16 cellular contexts compared by ENCODE assay signal in the genomic region with DNA sequence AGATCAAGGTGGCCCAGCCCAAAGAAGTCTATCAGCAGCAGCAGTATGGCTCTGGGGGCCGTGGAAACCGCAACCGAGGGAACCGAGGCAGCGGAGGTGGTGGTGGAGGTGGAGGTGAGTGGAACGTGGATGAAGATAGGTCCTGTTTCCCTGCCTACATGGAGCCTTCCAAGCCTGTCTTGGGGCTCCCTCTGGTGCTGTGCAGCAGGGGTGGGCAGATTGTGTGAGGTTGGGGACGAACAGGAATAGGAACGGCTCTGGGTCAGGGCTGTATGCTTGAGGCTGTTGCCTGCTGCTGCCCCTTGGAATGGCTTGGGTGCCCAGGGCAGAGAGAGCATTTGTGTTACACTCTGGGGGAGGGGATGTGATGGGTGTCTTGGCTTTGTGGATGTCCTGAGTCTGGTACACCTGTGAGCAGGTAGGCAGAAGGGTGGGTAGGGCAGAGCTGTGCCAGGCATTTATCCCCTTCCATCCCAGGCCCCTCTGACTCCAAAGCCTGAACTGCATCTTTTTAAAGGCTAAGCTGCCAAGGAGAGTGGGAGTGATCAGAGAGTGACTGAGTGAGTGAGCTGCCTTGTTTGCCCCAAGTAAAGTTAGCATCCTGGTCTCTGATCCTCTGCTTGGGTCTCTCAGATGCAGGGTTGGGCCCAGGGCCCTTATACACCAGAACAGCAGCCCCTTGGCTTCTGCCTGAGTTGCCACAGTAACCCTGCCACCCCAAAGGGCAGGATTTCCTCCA. TPM values are rescaled to one million over a fixed set of nuclear protein-coding genes. Genes with fewer than 3 reads are reported as not detected.
A peak's percentile ranks its signal among the peaks of the same experiment; 100 is the strongest.
DNase-seq lines count a peak whose midpoint lies in the region; ATAC-seq, FAIRE-seq and TF ChIP-seq lines count a peak whose summit lies in the region.
"Had no signal": no experiment of that assay in that cellular context is flagged by ENCODE, and none has a peak within 500 bp of the region (broad histone marks: within the 10 kb centered on the region; RNA-seq: fewer than 3 reads in every experiment).

No MANE protein-coding gene starts in this region.

- dilution Hi-C loops in endothelial cell of umbilical vein (cut with MboI; ENCODE audit: extremely low pct_ligation_motif_present, low sequenced_read_pairs), result no loop called here

- no peak overlapping the region for H2AFZ ChIP-seq in endothelial cell of umbilical vein (ENCODE audit: low read depth, low read length)

- TF ChIP-seq CTCF in endothelial cell of umbilical vein (IDR thresholded peaks at IDR 0.05; ENCODE audit: extremely low read depth in 1 of 2, insufficient read depth in 1 of 2, low read depth in 1 of 2, low read length in 2 of 2), result no peak
- no peak for TF ChIP-seq CTCF in transverse colon (IDR thresholded peaks at IDR 0.05)
- TF ChIP-seq CTCF in tibial nerve (IDR thresholded peaks at IDR 0.05), result no peak

- peaks cover 19% of the 10 kb centered on the region for H3K4me1 ChIP-seq in endothelial cell of umbilical vein (ENCODE audit: control insufficient read depth, extremely low read depth, insufficient read depth, low read length)
- peaks cover 42 to 82% (median 67%) of the 10 kb centered on the region in 4 donors for H3K4me1 ChIP-seq in transverse colon
- H3K4me1 ChIP-seq in tibial nerve, result peaks cover 0 to 41% (median 20%) of the 10 kb centered on the region in 4 donors

- peak overlapping the region; percentile 72 for H3K27ac Mint-ChIP-seq in activated naive CD4-positive, alpha-beta T cell treated with anti-CD3 and anti-CD28 coated beads, Interleukin-2, amount 50 U/mL, for 24 hours
- peak overlapping the region; percentile 47 for H3K27ac Mint-ChIP-seq in T-helper 17 cell

- H3K4me3 ChIP-seq in endothelial cell of umbilical vein (replicated peaks in 1 of 3; ENCODE audit: insufficient read depth in 1 of 3, low read depth in 1 of 3, low read length in 3 of 3) (no peak overlapping the region), transverse colon (no peak overlapping the region), tibial nerve (no peak overlapping the region)
- H3K4me3 ChIP-seq: ascending aorta, lower lobe of right lung, thoracic aorta had no signal

- H3K9me3 ChIP-seq in T-helper 17 cell (ENCODE audit: control insufficient read depth, low read length, poor library complexity, severe bottlenecking), result no peaks in the 10 kb centered on the region
- no peaks in the 10 kb centered on the region for H3K9me3 ChIP-seq in endothelial cell of umbilical vein (replicated peaks; ENCODE audit: control insufficient read depth, insufficient read depth, low read length)
- no peaks in the 10 kb centered on the region for H3K9me3 ChIP-seq in transverse colon
- no peaks in the 10 kb centered on the region for H3K9me3 ChIP-seq in tibial nerve
- H3K9me3 ChIP-seq: ascending aorta, lower lobe of right lung, thoracic aorta had no signal

- POLR2A ChIA-PET in endothelial cell of umbilical vein (lab: Charles Lee), result no interaction called here

- peaks cover 52% of the 10 kb centered on the region for H3K4me1 Mint-ChIP-seq in activated naive CD4-positive, alpha-beta T cell treated with anti-CD3 and anti-CD28 coated beads, Interleukin-2, amount 50 U/mL, for 24 hours
- peaks cover 37% of the 10 kb centered on the region for H3K4me1 Mint-ChIP-seq in T-helper 17 cell

- CTCF ChIA-PET in endothelial cell of umbilical vein (lab: Charles Lee), result no interaction called here

- in situ Hi-C loops in transverse colon (cut with MboI; ENCODE audit: low pct_ligation_motif_present in 1 of 4, low pct_unique_long_range_greater_than_20kb in 1 of 4, low sequenced_read_pairs in 3 of 4), result no loop called here

- TF ChIP-seq POLR2A in endothelial cell of umbilical vein (IDR thresholded peaks at IDR 0.05; ENCODE audit: low read depth, low read length) (peak; percentile 50), transverse colon (IDR thresholded peaks at IDR 0.05) (no peak), tibial nerve (IDR thresholded peaks at IDR 0.05) (no peak)

- H3K79me2 ChIP-seq in endothelial cell of umbilical vein (ENCODE audit: control insufficient read depth, insufficient read depth, low read length), result peaks cover 51% of the 10 kb centered on the region

- H3K27me3 ChIP-seq in endothelial cell of umbilical vein (ENCODE audit: control insufficient read depth in 2 of 2, insufficient read depth in 2 of 2, low read length in 2 of 2), result no peaks in the 10 kb centered on the region
- no peaks in the 10 kb centered on the region for H3K27me3 ChIP-seq in transverse colon
- H3K27me3 ChIP-seq in tibial nerve, result no peaks in the 10 kb centered on the region
- H3K27me3 ChIP-seq: ascending aorta had no signal

- no peak overlapping the region for H3K27ac ChIP-seq in endothelial cell of umbilical vein (ENCODE audit: insufficient read depth, low read depth, low read length)
- H3K27ac ChIP-seq in transverse colon, result peak overlapping the region; percentile 99
- H3K27ac ChIP-seq in tibial nerve, result no peak overlapping the region
- H3K27ac ChIP-seq: ascending aorta, lower lobe of right lung, thoracic aorta had no signal

- no peak overlapping the region for H3K9ac ChIP-seq in endothelial cell of umbilical vein (replicated peaks; ENCODE audit: extremely low read depth, insufficient read depth, low read length)

- H3K4me2 ChIP-seq in endothelial cell of umbilical vein (ENCODE audit: insufficient read depth, low read length), result no peak overlapping the region

- no peaks in the 10 kb centered on the region for H3K9me3 Mint-ChIP-seq in activated naive CD4-positive, alpha-beta T cell treated with anti-CD3 and anti-CD28 coated beads, Interleukin-2, amount 50 U/mL, for 24 hours

- WGBS in transverse colon (ENCODE audit: low coverage in 1 of 2), 2 donors, result 65 to 83% methylated on average over 7 to 8 of the region's 8 CpGs
- WGBS in tibial nerve, 2 donors, result 74 to 84% methylated on average over 8 of the region's 8 CpGs

- no TSS peak for BruUV-seq in endothelial cell of umbilical vein (replicated peaks; lab: Mats Ljungman, UMichigan)

- no peak for TF ChIP-seq EP300 in transverse colon (IDR thresholded peaks at IDR 0.05; ENCODE audit: low read depth)
- no peak for TF ChIP-seq EP300 in tibial nerve (IDR thresholded peaks at IDR 0.05)

- DNase-seq in activated naive CD4-positive, alpha-beta T cell treated with anti-CD3 and anti-CD28 coated beads, Interleukin-2, amount 50 U/mL, for 16 hours, result no peak
- DNase-seq in T-helper 17 cell, result no peak
- no peak for DNase-seq in endothelial cell of umbilical vein (ENCODE audit: low read depth, low spot score)
- no peak for DNase-seq in transverse colon
- DNase-seq in tibial nerve (ENCODE audit: low spot score in 2 of 2), result no peak
- DNase-seq: dermis blood vessel endothelial cell, lower lobe of right lung, NCI-H2081, T-helper 9 cell had no signal

- H3K36me3 Mint-ChIP-seq in activated naive CD4-positive, alpha-beta T cell treated with anti-CD3 and anti-CD28 coated beads, Interleukin-2, amount 50 U/mL, for 24 hours, result peaks cover 25% of the 10 kb centered on the region
- peaks cover 10% of the 10 kb centered on the region for H3K36me3 Mint-ChIP-seq in T-helper 17 cell (ENCODE audit: low read depth)

- peaks cover 4% of the 10 kb centered on the region for H4K20me1 ChIP-seq in endothelial cell of umbilical vein (replicated peaks; ENCODE audit: control insufficient read depth, extremely low read depth, insufficient read depth, low read length)

- no peaks in the 10 kb centered on the region for H3K9me1 ChIP-seq in endothelial cell of umbilical vein (replicated peaks; ENCODE audit: control insufficient read depth, extremely low read depth, insufficient read depth, low read length)

- no peaks in the 10 kb centered on the region for H3K27me3 Mint-ChIP-seq in activated naive CD4-positive, alpha-beta T cell treated with anti-CD3 and anti-CD28 coated beads, Interleukin-2, amount 50 U/mL, for 24 hours
- H3K27me3 Mint-ChIP-seq in T-helper 17 cell, result no peaks in the 10 kb centered on the region

- no peak for FAIRE-seq in endothelial cell of umbilical vein (lab: Jason Lieb, UNC)
- FAIRE-seq: GM19239 had no signal

- ATAC-seq in T-helper 17 cell, result no peak
- no peak for ATAC-seq in GM18873 (IDR thresholded peaks at IDR 0.05; ENCODE audit: low FRiP score, unreplicated experiment)
- ATAC-seq in HG02938 (IDR thresholded peaks at IDR 0.05; ENCODE audit: unreplicated experiment), result no peak
- ATAC-seq: lower lobe of right lung had no signal

- H3K4me3 Mint-ChIP-seq in activated naive CD4-positive, alpha-beta T cell treated with anti-CD3 and anti-CD28 coated beads, Interleukin-2, amount 50 U/mL, for 24 hours, result no peak overlapping the region
- peak overlapping the region; percentile 47 for H3K4me3 Mint-ChIP-seq in T-helper 17 cell

- H3K36me3 ChIP-seq in endothelial cell of umbilical vein (ENCODE audit: control insufficient read depth in 2 of 2, extremely low read depth in 1 of 2, insufficient read depth in 2 of 2, low read length in 2 of 2) (peaks cover 30 to 61% of the 10 kb centered on the region in 2 experiments), transverse colon (peaks cover 0 to 40% (median 23%) of the 10 kb centered on the region in 4 donors), tibial nerve (peaks cover 0 to 79% (median 43%) of the 10 kb centered on the region in 3 donors)

- intact Hi-C loops in endothelial cell of umbilical vein (cut with micrococcal nuclease) (no loop called here), transverse colon (cut with DNase I; ENCODE audit: low total_unique reads) (loop anchor here (10.0 kb wide), 1 partner anchor 795 kb away; no protein-coding TSS in a partner anchor)

RNA-seq across cellular contexts. Expression of a gene that starts 5.2 kb away (rescaled TPM):
- total RNA-seq in T-helper 17 cell, result 10 to 100 TPM; 89.5 to 90.5 TPM
- 309 and 310 TPM in 2 replicates for total RNA-seq in endothelial cell of umbilical vein
- 165 and 207 TPM in 2 replicates for polyA plus RNA-seq in endothelial cell of umbilical vein
- polyA plus RNA-seq in endothelial cell of umbilical vein (2011; cell fraction: cytosol; rRNA removed), result 155 and 191 TPM in 2 replicates
- polyA plus RNA-seq in endothelial cell of umbilical vein (2011; cell fraction: nucleus; rRNA removed), result 103 and 152 TPM in 2 replicates
- polyA plus RNA-seq in endothelial cell of umbilical vein (2012), result 163 and 250 TPM in 2 replicates
- 77.1 and 81.4 TPM in 2 replicates for polyA minus RNA-seq in endothelial cell of umbilical vein
- 90.1 TPM for polyA minus RNA-seq in endothelial cell of umbilical vein (2011; cell fraction: cytosol; rRNA and poly(A)+ RNA removed)
- polyA minus RNA-seq in endothelial cell of umbilical vein (2011; cell fraction: nucleus; rRNA and poly(A)+ RNA removed), result 32.1 and 36.1 TPM in 2 replicates
- total RNA-seq in transverse colon, result 100 to 1,000 TPM; 115 to 199 (median 169) TPM
- 100 to 1,000 TPM in 3 of 4 donors, 10 to 100 TPM in 1; 92.0 to 135 (median 122) TPM for total RNA-seq in tibial nerve

RNA-seq across cellular contexts. Expression of a gene that starts 22.3 kb away (rescaled TPM):
- total RNA-seq in T-helper 17 cell, result not detected
- not detected in 2 replicates for total RNA-seq in endothelial cell of umbilical vein
- not detected in 2 replicates for polyA plus RNA-seq in endothelial cell of umbilical vein
- not detected in 2 replicates for polyA plus RNA-seq in endothelial cell of umbilical vein (2011; cell fraction: cytosol; rRNA removed)
- not detected in 2 replicates for polyA plus RNA-seq in endothelial cell of umbilical vein (2011; cell fraction: nucleus; rRNA removed)
- not detected in 2 replicates for polyA plus RNA-seq in endothelial cell of umbilical vein (2012)
- polyA minus RNA-seq in endothelial cell of umbilical vein, result not detected in 2 replicates
- not detected for polyA minus RNA-seq in endothelial cell of umbilical vein (2011; cell fraction: cytosol; rRNA and poly(A)+ RNA removed)
- not detected in 2 replicates for polyA minus RNA-seq in endothelial cell of umbilical vein (2011; cell fraction: nucleus; rRNA and poly(A)+ RNA removed)
- not detected for total RNA-seq in transverse colon
- not detected for total RNA-seq in tibial nerve
- total RNA-seq: ascending aorta, dermis blood vessel endothelial cell, lower lobe of right lung, osteoblast, thoracic aorta had no signal

RNA-seq across cellular contexts. Expression of a gene that starts 23.1 kb away (rescaled TPM):
- total RNA-seq in T-helper 17 cell, result 100 to 1,000 TPM in 1 of 2 donors, 10 to 100 TPM in 1; 86.9 to 107 TPM
- total RNA-seq in endothelial cell of umbilical vein, result 80.5 and 81.7 TPM in 2 replicates
- polyA plus RNA-seq in endothelial cell of umbilical vein, result 71.7 and 75.8 TPM in 2 replicates
- polyA plus RNA-seq in endothelial cell of umbilical vein (2011; cell fraction: cytosol; rRNA removed), result 31.6 and 41.7 TPM in 2 replicates
- polyA plus RNA-seq in endothelial cell of umbilical vein (2011; cell fraction: nucleus; rRNA removed), result 258 and 286 TPM in 2 replicates
- 24.8 and 26.6 TPM in 2 replicates for polyA plus RNA-seq in endothelial cell of umbilical vein (2012)
- 115 and 128 TPM in 2 replicates for polyA minus RNA-seq in endothelial cell of umbilical vein
- polyA minus RNA-seq in endothelial cell of umbilical vein (2011; cell fraction: cytosol; rRNA and poly(A)+ RNA removed), result 19.8 TPM
- 142 and 159 TPM in 2 replicates for polyA minus RNA-seq in endothelial cell of umbilical vein (2011; cell fraction: nucleus; rRNA and poly(A)+ RNA removed)
- 100 to 1,000 TPM; 124 to 405 (median 197) TPM for total RNA-seq in transverse colon
- 100 to 1,000 TPM in 2 of 4 donors, 10 to 100 TPM in 2; 77.2 to 121 (median 97.1) TPM for total RNA-seq in tibial nerve

RNA-seq across cellular contexts. Expression of a gene that starts 55.8 kb away (rescaled TPM):
- total RNA-seq in T-helper 17 cell (10 to 100 TPM; 62.2 to 62.4 TPM), endothelial cell of umbilical vein (205 and 210 TPM in 2 replicates), transverse colon (100 to 1,000 TPM in 2 of 4 donors, 10 to 100 TPM in 2; 28.1 to 116 (median 96.7) TPM), tibial nerve (100 to 1,000 TPM; 139 to 290 (median 159) TPM)
- 202 and 220 TPM in 2 replicates for polyA plus RNA-seq in endothelial cell of umbilical vein
- polyA plus RNA-seq in endothelial cell of umbilical vein (2011; cell fraction: cytosol; rRNA removed), result 245 and 324 TPM in 2 replicates
- polyA plus RNA-seq in endothelial cell of umbilical vein (2011; cell fraction: nucleus; rRNA removed), result 87.5 and 117 TPM in 2 replicates
- 197 and 224 TPM in 2 replicates for polyA plus RNA-seq in endothelial cell of umbilical vein (2012)
- polyA minus RNA-seq in endothelial cell of umbilical vein, result 50.8 and 57.1 TPM in 2 replicates
- 130 TPM for polyA minus RNA-seq in endothelial cell of umbilical vein (2011; cell fraction: cytosol; rRNA and poly(A)+ RNA removed)
- 25.5 and 36.5 TPM in 2 replicates for polyA minus RNA-seq in endothelial cell of umbilical vein (2011; cell fraction: nucleus; rRNA and poly(A)+ RNA removed)

Comparison
In these comparisons a context has a peak if more than half of its experiments do, and no peak if none do; other contexts are left out.
1. H3K27ac ChIP-seq: peak in transverse colon (4 of 4); none in endothelial cell of umbilical vein (single experiment) and tibial nerve (0 of 4).